ENCODE assay signal across 8 cellular contexts in the genomic region with DNA sequence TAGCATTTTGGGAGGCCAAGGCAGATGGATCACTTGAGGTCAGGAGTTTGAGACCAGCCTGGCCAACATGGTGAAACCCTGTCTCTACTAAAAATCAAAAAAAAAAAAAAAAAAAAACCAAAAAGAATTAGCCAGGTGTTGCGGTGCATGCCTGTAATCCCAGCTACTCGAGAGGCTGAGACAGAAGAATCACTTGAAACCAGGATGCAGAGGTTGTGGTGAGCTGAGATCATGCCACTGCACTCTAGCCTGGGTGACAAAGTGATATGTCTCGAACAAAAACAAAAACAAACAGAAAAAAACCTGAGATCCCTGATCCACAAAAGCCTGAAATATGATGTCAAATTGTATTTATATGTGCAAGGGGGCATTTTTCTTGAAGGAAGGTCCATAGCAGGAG. TPM values are rescaled to one million over a fixed set of nuclear protein-coding genes. Genes with fewer than 3 reads are reported as not detected.
"Had no signal": no experiment of that assay in that cellular context is flagged by ENCODE, and none has a peak within 500 bp of the region (broad histone marks: within the 10 kb centered on the region; RNA-seq: fewer than 3 reads in every experiment).

No MANE protein-coding gene starts in this region.

RNA-seq across cellular contexts. Expression of gene BANF2, which starts 8.2 kb away (rescaled TPM):
- total RNA-seq: M059J; OCI-LY7; PC-9; Right ventricle myocardium superior; RPMI7951; SK-MEL-5; T-cell; T-helper 1 cell treated with Interleukin-12 subunit alpha and Interleukin-12 subunit beta and Interleukin-4 antibody, amounts not matched to agents 30 ng/mL and 1 ng/mL, for 36 hours had no signal
